8 cellular contexts compared by ENCODE assay signal in genomic region chr7:104848386-104848990, GRCh38.
DNase-seq lines count a peak whose midpoint lies in the region; ATAC-seq, FAIRE-seq and TF ChIP-seq lines count a peak whose summit lies in the region.

No MANE protein-coding gene starts in this region.

- H3K9me3 ChIP-seq in uterus, result no peaks in the 10 kb centered on the region

- no peak for FAIRE-seq in GM12891 (lab: Jason Lieb, UNC)

- peak; percentile 47 for ATAC-seq in HG02852 (IDR thresholded peaks at IDR 0.05; ENCODE audit: unreplicated experiment)

- TF ChIP-seq CTCF in fibroblast of the aortic adventitia (IDR thresholded peaks at IDR 0.05; ENCODE audit: insufficient read depth, low read length) (peak; percentile 90), uterus (IDR thresholded peaks at IDR 0.05) (peak; percentile 69 to 78 (median 74))

- no peaks in the 10 kb centered on the region for H3K4me1 ChIP-seq in uterus

- DNase-seq in ELR (ENCODE audit: low read depth) (peak; percentile 52), NCI-H82 (lab: John Stamatoyannopoulos, UW) (peak; percentile 86), fibroblast of the aortic adventitia (ENCODE audit: low read depth) (peak; percentile 53), nucleus accumbens (lab: John Stamatoyannopoulos, UW) (peak in 53 of 56 donors; percentile 5 to 82 (median 59)), uterus (peak; percentile 29 to 31), GM12891 (ENCODE audit: insufficient read length, low spot score) (no peak)
- peak; percentile 67 to 69 for DNase-seq in activated T-cell treated with anti-CD3 and anti-CD28 coated beads, Interleukin-2, amount 50 U/mL, for 48 hours

- no peak overlapping the region for H3K27ac ChIP-seq in uterus

- intact Hi-C loops in uterus (cut with DNase I; ENCODE audit: low total_unique reads), result no loop called here

- no peaks in the 10 kb centered on the region for H3K36me3 ChIP-seq in uterus

- H3K4me3 ChIP-seq in fibroblast of the aortic adventitia (ENCODE audit: low read depth, low read length) (no peak overlapping the region), uterus (no peak overlapping the region)

- TF ChIP-seq POLR2A in uterus (IDR thresholded peaks at IDR 0.05) (no peak), GM12891 (IDR thresholded peaks at IDR 0.05; ENCODE audit: low read depth, low read length) (no peak)

- no peaks in the 10 kb centered on the region for H3K27me3 ChIP-seq in uterus

TF ChIP-seq in GM12891, 5 proteins besides CTCF, POLR2A, EP300 and RAD21:
- TF ChIP-seq SPI1 (IDR thresholded peaks at IDR 0.05; ENCODE audit: low read depth, low read length) (no peak), POLR2AphosphoS5 (IDR thresholded peaks at IDR 0.05; ENCODE audit: low read depth, low read length) (no peak), PAX5 (IDR thresholded peaks at IDR 0.05; ENCODE audit: insufficient read depth, low read length, severe bottlenecking) (no peak)
